In genomic region chr5:140555747-140556312, GRCh38 we compare ENCODE assay signal across 8 cellular contexts. TPM values are rescaled to one million over a fixed set of nuclear protein-coding genes. Genes with fewer than 3 reads are reported as not detected.
A peak's percentile ranks its signal among the peaks of the same experiment; 100 is the strongest.
DNase-seq lines count a peak whose midpoint lies in the region; ATAC-seq and TF ChIP-seq lines count a peak whose summit lies in the region.

No MANE protein-coding gene starts in this region.

- ATAC-seq in HG03108 (IDR thresholded peaks at IDR 0.05; ENCODE audit: unreplicated experiment) (no peak), GM18498 (IDR thresholded peaks at IDR 0.05; ENCODE audit: unreplicated experiment) (no peak), GM21737 (IDR thresholded peaks at IDR 0.05; ENCODE audit: unreplicated experiment) (no peak)

- intact Hi-C loops in dendritic cell treated with granulocyte-macrophage colony-stimulating factor and Interleukin-4, amounts not matched to agents 40 ng/mL and 50 ng/mL, for 4 days (cut with micrococcal nuclease), result no loop called here

- no peaks in the 10 kb centered on the region for H3K27me3 Mint-ChIP-seq in dendritic cell treated with granulocyte-macrophage colony-stimulating factor and Interleukin-4, amounts not matched to agents 40 ng/mL and 50 ng/mL, for 4 days
- H3K27me3 Mint-ChIP-seq in neural crest cell (ENCODE audit: low read depth), result no peaks in the 10 kb centered on the region

- H3K4me2 ChIP-seq in Loucy (ENCODE audit: low read depth, low read length, poor library complexity, severe bottlenecking), result peak overlapping the region; percentile 74

- peaks cover 42% of the 10 kb centered on the region for H3K4me1 ChIP-seq in Loucy (ENCODE audit: insufficient read depth, low read length, poor library complexity, severe bottlenecking)

- peaks cover 46% of the 10 kb centered on the region for H3K79me2 ChIP-seq in Loucy (ENCODE audit: insufficient read depth, low read length)

- peak overlapping the region; percentile 94 for H3K27ac Mint-ChIP-seq in dendritic cell treated with granulocyte-macrophage colony-stimulating factor and Interleukin-4, amounts not matched to agents 40 ng/mL and 50 ng/mL, for 4 days
- no peak overlapping the region for H3K27ac Mint-ChIP-seq in neural crest cell (ENCODE audit: unreplicated experiment)

- no peaks in the 10 kb centered on the region for H3K9me3 ChIP-seq in Loucy (ENCODE audit: insufficient read depth, low read depth, low read length)

- peaks cover 10% of the 10 kb centered on the region; the same call in 1 of the 2 replicates for H3K36me3 ChIP-seq in Loucy (ENCODE audit: insufficient read depth, low read length)

- H3K4me3 ChIP-seq in GM12864 (ENCODE audit: low read depth, low read length) (peak overlapping the region; percentile 68), Loucy (ENCODE audit: low read length, poor library complexity, severe bottlenecking) (peak overlapping the region; percentile 97)

- H3K4me1 Mint-ChIP-seq in dendritic cell treated with granulocyte-macrophage colony-stimulating factor and Interleukin-4, amounts not matched to agents 40 ng/mL and 50 ng/mL, for 4 days (ENCODE audit: low read depth), result peaks cover 60% of the 10 kb centered on the region
- peaks cover 31% of the 10 kb centered on the region for H3K4me1 Mint-ChIP-seq in neural crest cell

- peaks cover 62% of the 10 kb centered on the region for H3K36me3 Mint-ChIP-seq in dendritic cell treated with granulocyte-macrophage colony-stimulating factor and Interleukin-4, amounts not matched to agents 40 ng/mL and 50 ng/mL, for 4 days (ENCODE audit: low read depth)
- peaks cover 5% of the 10 kb centered on the region for H3K36me3 Mint-ChIP-seq in neural crest cell (ENCODE audit: low read depth)

- H3K4me3 Mint-ChIP-seq in dendritic cell treated with granulocyte-macrophage colony-stimulating factor and Interleukin-4, amounts not matched to agents 40 ng/mL and 50 ng/mL, for 4 days, result peak overlapping the region; percentile 33
- H3K4me3 Mint-ChIP-seq in neural crest cell, result peak overlapping the region; percentile 97

- H3K9me3 Mint-ChIP-seq in dendritic cell treated with granulocyte-macrophage colony-stimulating factor and Interleukin-4, amounts not matched to agents 40 ng/mL and 50 ng/mL, for 4 days, result no peaks in the 10 kb centered on the region
- no peaks in the 10 kb centered on the region for H3K9me3 Mint-ChIP-seq in neural crest cell

- no peaks in the 10 kb centered on the region for H3F3A ChIP-seq in Loucy (ENCODE audit: low read depth)

- TF ChIP-seq CTCF in GM12864 (IDR thresholded peaks at IDR 0.05; ENCODE audit: low read depth, low read length, missing control alignments) (no peak), Loucy (conservative IDR thresholded peaks at IDR 0.05; ENCODE audit: low read length) (no peak), neural crest cell (conservative IDR thresholded peaks at IDR 0.05) (no peak)

- peak overlapping the region; percentile 99 for H3K9ac ChIP-seq in Loucy (ENCODE audit: low read depth, low read length, poor library complexity, severe bottlenecking)

- H2AFZ ChIP-seq in Loucy (ENCODE audit: low read length), result no peak overlapping the region

- DNase-seq in GM12864 (ENCODE audit: low read depth), result no peak
- no peak for DNase-seq in neural crest cell (ENCODE audit: low read depth, low spot score)
- no peak for DNase-seq in dermis blood vessel endothelial cell

- H3K27me3 ChIP-seq in Loucy (ENCODE audit: insufficient read depth, low read length, poor library complexity, severe bottlenecking), result peaks cover 5% of the 10 kb centered on the region

- H3K9me2 ChIP-seq in Loucy (replicated peaks; ENCODE audit: low read depth, low read length), result no peaks in the 10 kb centered on the region

- peaks cover 7% of the 10 kb centered on the region for H4K20me1 ChIP-seq in Loucy (ENCODE audit: insufficient read depth, low read length, poor library complexity, severe bottlenecking)

RNA-seq across cellular contexts. Expression of gene SRA1, which starts 1.4 kb away (rescaled TPM):
- total RNA-seq in neural crest cell (34.7 and 36.3 TPM in 2 replicates), dermis blood vessel endothelial cell (19.1 and 25.7 TPM in 2 replicates)

RNA-seq across cellular contexts. Expression of gene EIF4EBP3, which starts 8.4 kb away (rescaled TPM):
- total RNA-seq in neural crest cell, result 8.4 and 10.3 TPM in 2 replicates
- 0.37 and 0.51 TPM in 2 replicates for total RNA-seq in dermis blood vessel endothelial cell

RNA-seq across cellular contexts. Expression of gene APBB3, which starts 8.6 kb away (rescaled TPM):
- total RNA-seq in neural crest cell (36.2 TPM in 2 replicates), dermis blood vessel endothelial cell (8.2 and 16.2 TPM in 2 replicates)

RNA-seq across cellular contexts. Expression of gene SLC35A4, which starts 8.8 kb away (rescaled TPM):
- total RNA-seq in neural crest cell, result 99.4 and 106 TPM in 2 replicates
- total RNA-seq in dermis blood vessel endothelial cell, result 30.1 and 61.0 TPM in 2 replicates
